In genomic region chr19:56106397-56106849, GRCh38 we compare ENCODE assay signal across 13 cellular contexts. TPM values are rescaled to one million over a fixed set of nuclear protein-coding genes. Genes with fewer than 3 reads are reported as not detected.
DNase-seq lines count a peak whose midpoint lies in the region; ATAC-seq, FAIRE-seq and TF ChIP-seq lines count a peak whose summit lies in the region.
"Had no signal": no experiment of that assay in that cellular context is flagged by ENCODE, and none has a peak within 500 bp of the region (broad histone marks: within the 10 kb centered on the region; RNA-seq: fewer than 3 reads in every experiment).

No MANE protein-coding gene starts in this region.

- 0 out of 2 replicates have a peak, but pooled peaks cover 3% of the 10 kb centered on the region for H3F3A ChIP-seq in GM23338 (replicated peaks; ENCODE audit: low read depth)

- H2AFZ ChIP-seq in GM23338 (no peak overlapping the region), HepG2 (ENCODE audit: low read length) (no peak overlapping the region)

- no peaks in the 10 kb centered on the region; the same call in 2 of the 3 replicates for H3K9me3 Mint-ChIP-seq in GM23338
- H3K9me3 Mint-ChIP-seq in WTC11, result no peaks in the 10 kb centered on the region

- CTCF ChIA-PET in WTC11 (lab: Charles Lee) (interaction anchor here (1.2 to 2.6 kb wide), 3 partner anchors 25 to 65 kb away, joined by 3 to 17 read pairs (median 7); no protein-coding TSS in a partner anchor), HepG2 (lab: Yijun Ruan, JAX; ENCODE audit: low intra/inter-chr PET ratio, low total read pairs) (no interaction called here)

- 94% methylated on average over 18 of the region's 27 CpGs for WGBS in HepG2 (ENCODE audit: low lambda C conversion rate)

- H3K27ac ChIP-seq in GM23338 (ENCODE audit: low read depth) (peak overlapping the region; percentile 66; the same call in 1 of the 2 replicates), HepG2 (ENCODE audit: extremely low read length, insufficient read depth, low read length) (no peak overlapping the region), rectal smooth muscle tissue (ENCODE audit: low read depth, low read length) (no peak overlapping the region), vagina (no peak overlapping the region)
- H3K27ac ChIP-seq: HL-60 had no signal

- no TSS peak for BruUV-seq in HepG2 (replicated peaks; lab: Mats Ljungman, UMichigan)

- no peak for TF ChIP-seq POLR2A in HepG2 (IDR thresholded peaks at IDR 0.05; ENCODE audit: insufficient read depth in 1 of 2, low read depth in 2 of 2, low read length in 2 of 2)
- TF ChIP-seq POLR2A in vagina (IDR thresholded peaks at IDR 0.05), result no peak

- peak overlapping the region; percentile 8; the same call in 1 of the 3 replicates for H3K4me3 Mint-ChIP-seq in GM23338
- H3K4me3 Mint-ChIP-seq in WTC11, result peak overlapping the region; percentile 27; the same call in 1 of the 2 replicates
- H3K4me3 Mint-ChIP-seq: activated CD8-positive, alpha-beta memory T cell treated with anti-CD3 and anti-CD28 coated beads, Interleukin-2, amount 10 ng/mL, durations not matched to agents 7 days and 5 days; CD14-positive monocyte had no signal

- TF ChIP-seq CTCF in GM23338 (conservative IDR thresholded peaks at IDR 0.05; ENCODE audit: low read depth in 2 of 2), result no peak
- TF ChIP-seq CTCF in WTC11 (IDR thresholded peaks at IDR 0.05), result no peak
- TF ChIP-seq CTCF in HepG2 (CRISPR knock-in tag; IDR thresholded peaks at IDR 0.05), result no peak
- TF ChIP-seq CTCF in vagina (IDR thresholded peaks at IDR 0.05), result no peak

- no peak overlapping the region for H3K4me3 ChIP-seq in GM23338
- H3K4me3 ChIP-seq in HepG2 (replicated peaks in 1 of 3; ENCODE audit: insufficient read depth in 1 of 3, low read depth in 2 of 3, low read length in 3 of 3), result no peak overlapping the region
- H3K4me3 ChIP-seq in rectal smooth muscle tissue (ENCODE audit: low read length), result peak overlapping the region; percentile 17
- H3K4me3 ChIP-seq in vagina, result no peak overlapping the region

- DNase-seq in GM23338 (ENCODE audit: low spot score) (no peak), WTC11 (ENCODE audit: low spot score) (no peak), HepG2 (ENCODE audit: low spot score) (no peak), vagina (ENCODE audit: extremely low spot score in 2 of 2) (no peak)
- DNase-seq: activated CD8-positive, alpha-beta memory T cell treated with anti-CD3 and anti-CD28 coated beads, Interleukin-2, amount 10 ng/mL, durations not matched to agents 7 days and 5 days; anterior cingulate cortex; GOT3 had no signal

- H3K4me1 Mint-ChIP-seq in GM23338, result peaks cover 53% of the 10 kb centered on the region
- H3K4me1 Mint-ChIP-seq in WTC11, result peaks cover 50% of the 10 kb centered on the region

- peaks cover 34% of the 10 kb centered on the region for H3K27me3 Mint-ChIP-seq in GM23338 (ENCODE audit: insufficient read depth, low read depth, poor library complexity)
- H3K27me3 Mint-ChIP-seq in WTC11 (ENCODE audit: low read depth), result no peaks in the 10 kb centered on the region
- H3K27me3 Mint-ChIP-seq: activated CD8-positive, alpha-beta memory T cell treated with anti-CD3 and anti-CD28 coated beads, Interleukin-2, amount 10 ng/mL, durations not matched to agents 7 days and 5 days had no signal

- no peaks in the 10 kb centered on the region for H3K9me2 ChIP-seq in GM23338 (ENCODE audit: insufficient read depth)

- H3K36me3 ChIP-seq in GM23338 (ENCODE audit: insufficient read depth) (peaks cover 1% of the 10 kb centered on the region; the same call in 1 of the 2 replicates), HepG2 (replicated peaks in 1 of 2; ENCODE audit: control insufficient read depth in 1 of 2, insufficient read depth in 2 of 2, low read length in 2 of 2) (peaks cover 17 to 31% of the 10 kb centered on the region in 2 experiments), rectal smooth muscle tissue (ENCODE audit: control insufficient read depth, insufficient read depth, low read length) (peaks cover 6% of the 10 kb centered on the region), vagina (no peaks in the 10 kb centered on the region)

- no peak for TF ChIP-seq RAD21 in HepG2 (CRISPR knock-in tag; IDR thresholded peaks at IDR 0.05)

- intact Hi-C loops in HepG2 (cut with micrococcal nuclease; ENCODE audit: unreplicated experiment) (no loop called here), vagina (cut with DNase I) (loop anchor here (5.0 kb wide), 1 partner anchor 36 kb away; the partner anchor contains the start of gene ZNF444)

- H3K4me2 ChIP-seq in GM23338, result no peak overlapping the region
- H3K4me2 ChIP-seq in HepG2 (ENCODE audit: low read depth, low read length), result no peak overlapping the region

- ATAC-seq in GM23338, result no peak
- ATAC-seq in WTC11, result no peak
- ATAC-seq in HepG2, result no peak
- no peak for ATAC-seq in HG03097 (IDR thresholded peaks at IDR 0.05; ENCODE audit: low FRiP score, unreplicated experiment)
- no peak for ATAC-seq in HG02884 (IDR thresholded peaks at IDR 0.05; ENCODE audit: unreplicated experiment)
- ATAC-seq: activated CD8-positive, alpha-beta memory T cell treated with anti-CD3 and anti-CD28 coated beads, Interleukin-2, amount 10 ng/mL, durations not matched to agents 7 days and 5 days had no signal

- H3K79me2 ChIP-seq in GM23338 (replicated peaks; ENCODE audit: insufficient read depth), result peaks cover 87% of the 10 kb centered on the region
- H3K79me2 ChIP-seq in HepG2 (ENCODE audit: insufficient read depth, low read length), result peaks cover 84% of the 10 kb centered on the region

- peaks cover 38% of the 10 kb centered on the region for H4K20me1 ChIP-seq in GM23338 (replicated peaks; ENCODE audit: insufficient read depth)
- H4K20me1 ChIP-seq in HepG2 (ENCODE audit: insufficient read depth, low read length), result peaks cover 72% of the 10 kb centered on the region

- no peak overlapping the region for H3K9ac ChIP-seq in HepG2 (ENCODE audit: insufficient read depth, low read depth, low read length)
- no peak overlapping the region for H3K9ac ChIP-seq in rectal smooth muscle tissue (ENCODE audit: low read length)

- in situ Hi-C loops in HepG2 (cut with HindIII; ENCODE audit: extremely low pct_ligation_motif_present, low pct_unique_long_range_greater_than_20kb), result no loop called here

- no peaks in the 10 kb centered on the region for H3K9me3 ChIP-seq in HepG2 (ENCODE audit: low read length)
- no peaks in the 10 kb centered on the region for H3K9me3 ChIP-seq in vagina

- POLR2A ChIA-PET in WTC11 (lab: Charles Lee) (no interaction called here), HepG2 (lab: Yijun Ruan, JAX) (interaction anchor here (1.9 kb wide), 1 partner anchor 36 kb away, joined by 14 read pairs; no protein-coding TSS in a partner anchor)

- no peak for TF ChIP-seq EP300 in HepG2 (IDR thresholded peaks at IDR 0.05; ENCODE audit: low read depth in 2 of 2, low read length in 2 of 2)
- TF ChIP-seq EP300 in HepG2 (CRISPR knock-in tag; IDR thresholded peaks at IDR 0.05; ENCODE audit: borderline replicate concordance), result no peak

- H3K4me1 ChIP-seq in GM23338 (ENCODE audit: insufficient read depth) (peaks cover 40% of the 10 kb centered on the region), HepG2 (ENCODE audit: insufficient read depth, low read length) (peaks cover 56% of the 10 kb centered on the region), rectal smooth muscle tissue (ENCODE audit: control insufficient read depth, insufficient read depth, low read length) (peaks cover 27% of the 10 kb centered on the region), vagina (peaks cover 69% of the 10 kb centered on the region)

- H3K27me3 ChIP-seq in GM23338 (ENCODE audit: insufficient read depth), result no peaks in the 10 kb centered on the region
- H3K27me3 ChIP-seq in HepG2 (ENCODE audit: control insufficient read depth in 1 of 2, insufficient read depth in 2 of 2, low read length in 2 of 2), result no peaks in the 10 kb centered on the region
- no peaks in the 10 kb centered on the region for H3K27me3 ChIP-seq in rectal smooth muscle tissue (ENCODE audit: control insufficient read depth, insufficient read depth, low read length)
- no peaks in the 10 kb centered on the region for H3K27me3 ChIP-seq in vagina

- FAIRE-seq in HepG2 (lab: Jason Lieb, UNC), result no peak
- FAIRE-seq: endometrium had no signal

- H3K27ac Mint-ChIP-seq in GM23338 (peak overlapping the region; percentile 80), WTC11 (peak overlapping the region; percentile 88)
- H3K27ac Mint-ChIP-seq: activated CD8-positive, alpha-beta memory T cell treated with anti-CD3 and anti-CD28 coated beads, Interleukin-2, amount 10 ng/mL, durations not matched to agents 7 days and 5 days had no signal

- peaks cover 6% of the 10 kb centered on the region for H3K36me3 Mint-ChIP-seq in GM23338 (ENCODE audit: low read depth)
- peaks cover 6% of the 10 kb centered on the region for H3K36me3 Mint-ChIP-seq in WTC11

RNA-seq across cellular contexts. Expression of gene ZNF787, which starts 14.7 kb away (rescaled TPM):
- 35.3 and 44.6 TPM in 2 replicates for total RNA-seq in GM23338 (2014; rRNA removed; shearing (Covaris generic))
- 12.5 and 15.9 TPM in 2 replicates for polyA plus RNA-seq in GM23338 (2016; fragmentation: Nextera tagmentation; extraction: Ambion mirVana)
- 60.8 to 62.9 TPM (median 62.0 TPM) in 3 replicates for total RNA-seq in WTC11 (2021)
- 35.6 and 42.8 TPM in 2 replicates for total RNA-seq in HepG2 (2016; rRNA removed; fragmentation: Illumina TruSeq; extraction: Trizol)
- total RNA-seq in HepG2 (2016; cell fraction: cytosol; rRNA removed; fragmentation: Illumina TruSeq; extraction: Trizol; ENCODE audit: low read depth), result 29.0 and 33.1 TPM in 2 replicates
- 34.7 and 46.1 TPM in 2 replicates for total RNA-seq in HepG2 (2016; cell fraction: insoluble cytoplasmic fraction; rRNA removed; fragmentation: Illumina TruSeq; extraction: Trizol)
- total RNA-seq in HepG2 (2016; cell fraction: membrane; rRNA removed; fragmentation: Illumina TruSeq; extraction: Trizol), result 62.2 and 73.5 TPM in 2 replicates
- 17.6 and 21.2 TPM in 2 replicates for total RNA-seq in HepG2 (2016; cell fraction: nucleus; rRNA removed; fragmentation: Illumina TruSeq; extraction: Trizol)
- 15.1 and 23.1 TPM in 2 replicates for polyA plus RNA-seq in HepG2 (2011; rRNA removed)
- 9.6 and 21.1 TPM in 2 replicates for polyA plus RNA-seq in HepG2 (2011; cell fraction: cytosol; rRNA removed)
- polyA plus RNA-seq in HepG2 (2011; cell fraction: nucleus; rRNA removed), result 24.0 and 30.1 TPM in 2 replicates
- 20.1 and 21.2 TPM in 2 replicates for polyA plus RNA-seq in HepG2 (2012)
- polyA plus RNA-seq in HepG2 (2016; cell fraction: cytosol; fragmentation: Illumina TruSeq; extraction: Trizol; ENCODE audit: low read depth), result 34.6 and 40.9 TPM in 2 replicates
- polyA plus RNA-seq in HepG2 (2016; cell fraction: insoluble cytoplasmic fraction; fragmentation: Illumina TruSeq; extraction: Trizol; ENCODE audit: low read depth), result 47.2 and 47.3 TPM in 2 replicates
- polyA plus RNA-seq in HepG2 (2016; cell fraction: membrane; fragmentation: Illumina TruSeq; extraction: Trizol; ENCODE audit: low read depth), result 55.5 and 74.3 TPM in 2 replicates
- 38.1 and 41.9 TPM in 2 replicates for polyA plus RNA-seq in HepG2 (2016; cell fraction: nucleus; fragmentation: Illumina TruSeq; extraction: Trizol; ENCODE audit: insufficient read depth, low read depth)
- 11.1 and 37.8 TPM in 2 replicates for polyA minus RNA-seq in HepG2 (2011; rRNA and poly(A)+ RNA removed; ENCODE audit: low replicate concordance)
- polyA minus RNA-seq in HepG2 (2011; cell fraction: cytosol; rRNA and poly(A)+ RNA removed), result 24.6 and 29.7 TPM in 2 replicates
- polyA minus RNA-seq in HepG2 (2011; cell fraction: nucleus; rRNA and poly(A)+ RNA removed), result 9.8 and 11.8 TPM in 2 replicates
- total RNA-seq in vagina, result 13.5 TPM

RNA-seq across cellular contexts. Expression of gene ZNF444, which starts 34.7 kb away (rescaled TPM):
- total RNA-seq in GM23338 (2014; rRNA removed; shearing (Covaris generic)), result 58.5 and 60.5 TPM in 2 replicates
- polyA plus RNA-seq in GM23338 (2016; fragmentation: Nextera tagmentation; extraction: Ambion mirVana), result 23.6 and 25.1 TPM in 2 replicates
- 84.0 to 87.9 TPM (median 87.7 TPM) in 3 replicates for total RNA-seq in WTC11 (2021)
- total RNA-seq in HepG2 (2016; rRNA removed; fragmentation: Illumina TruSeq; extraction: Trizol), result 24.4 and 30.3 TPM in 2 replicates
- 8.7 and 10.7 TPM in 2 replicates for total RNA-seq in HepG2 (2016; cell fraction: cytosol; rRNA removed; fragmentation: Illumina TruSeq; extraction: Trizol; ENCODE audit: low read depth)
- 24.3 and 28.9 TPM in 2 replicates for total RNA-seq in HepG2 (2016; cell fraction: insoluble cytoplasmic fraction; rRNA removed; fragmentation: Illumina TruSeq; extraction: Trizol)
- 18.5 and 19.0 TPM in 2 replicates for total RNA-seq in HepG2 (2016; cell fraction: membrane; rRNA removed; fragmentation: Illumina TruSeq; extraction: Trizol)
- total RNA-seq in HepG2 (2016; cell fraction: nucleus; rRNA removed; fragmentation: Illumina TruSeq; extraction: Trizol), result 16.6 and 20.8 TPM in 2 replicates
- polyA plus RNA-seq in HepG2 (2011; rRNA removed), result 27.4 and 34.2 TPM in 2 replicates
- 26.3 and 39.4 TPM in 2 replicates for polyA plus RNA-seq in HepG2 (2011; cell fraction: cytosol; rRNA removed)
- 141 and 147 TPM in 2 replicates for polyA plus RNA-seq in HepG2 (2011; cell fraction: nucleus; rRNA removed)
- polyA plus RNA-seq in HepG2 (2012), result 31.4 and 36.8 TPM in 2 replicates
- polyA plus RNA-seq in HepG2 (2016; cell fraction: cytosol; fragmentation: Illumina TruSeq; extraction: Trizol; ENCODE audit: low read depth), result 9.9 and 10.2 TPM in 2 replicates
- polyA plus RNA-seq in HepG2 (2016; cell fraction: insoluble cytoplasmic fraction; fragmentation: Illumina TruSeq; extraction: Trizol; ENCODE audit: low read depth), result 35.6 and 37.8 TPM in 2 replicates
- 15.1 and 15.7 TPM in 2 replicates for polyA plus RNA-seq in HepG2 (2016; cell fraction: membrane; fragmentation: Illumina TruSeq; extraction: Trizol; ENCODE audit: low read depth)
- 59.4 and 67.1 TPM in 2 replicates for polyA plus RNA-seq in HepG2 (2016; cell fraction: nucleus; fragmentation: Illumina TruSeq; extraction: Trizol; ENCODE audit: insufficient read depth, low read depth)
- 7.0 and 28.3 TPM in 2 replicates for polyA minus RNA-seq in HepG2 (2011; rRNA and poly(A)+ RNA removed; ENCODE audit: low replicate concordance)
- polyA minus RNA-seq in HepG2 (2011; cell fraction: cytosol; rRNA and poly(A)+ RNA removed), result 15.8 and 20.3 TPM in 2 replicates
- polyA minus RNA-seq in HepG2 (2011; cell fraction: nucleus; rRNA and poly(A)+ RNA removed), result 11.1 and 17.4 TPM in 2 replicates
- total RNA-seq in vagina, result 28.7 TPM
